In the genomic region with DNA sequence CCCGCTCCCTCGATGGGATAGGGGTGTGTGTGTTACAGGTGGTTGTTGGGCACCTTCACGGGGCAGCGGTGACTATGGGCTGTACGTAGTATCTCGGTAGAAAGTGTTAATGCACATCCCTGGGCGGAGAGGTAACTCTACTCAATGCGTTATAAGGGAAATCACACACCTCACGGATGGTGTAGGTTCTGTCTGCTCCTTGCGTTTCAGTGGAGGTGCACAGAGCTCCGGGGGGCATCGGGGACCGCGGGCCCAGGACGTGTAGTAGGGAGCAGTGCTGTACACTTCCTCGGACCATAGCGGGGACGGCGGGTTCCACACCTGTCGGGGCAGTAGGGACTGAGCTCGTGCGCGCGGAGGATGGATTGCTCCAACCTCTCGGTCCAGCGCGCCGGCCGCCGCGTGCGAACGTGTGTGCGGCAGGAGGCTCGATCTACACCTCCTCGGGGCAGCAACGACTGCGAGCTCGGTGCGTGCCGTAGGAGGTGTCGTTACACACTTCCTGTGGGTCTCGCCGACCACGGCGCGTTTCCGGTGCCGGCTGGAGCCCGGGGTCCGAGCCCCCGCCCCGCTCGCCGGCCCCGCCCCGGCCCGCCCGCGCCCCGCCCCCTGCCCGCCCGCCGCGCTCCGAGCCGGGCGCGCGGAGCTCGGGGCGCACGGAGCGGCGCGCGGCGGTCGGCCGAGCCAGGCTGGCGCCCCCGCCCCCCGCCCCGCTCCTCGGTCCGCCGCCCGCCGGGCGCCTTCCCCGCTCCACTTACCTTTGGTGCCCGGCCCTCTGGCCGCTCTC, we compare ENCODE assay signal across 1 cellular context.
A peak's percentile ranks its signal among the peaks of the same experiment; 100 is the strongest.
TF ChIP-seq lines count a peak whose summit lies in the region.

A gene with protein sequence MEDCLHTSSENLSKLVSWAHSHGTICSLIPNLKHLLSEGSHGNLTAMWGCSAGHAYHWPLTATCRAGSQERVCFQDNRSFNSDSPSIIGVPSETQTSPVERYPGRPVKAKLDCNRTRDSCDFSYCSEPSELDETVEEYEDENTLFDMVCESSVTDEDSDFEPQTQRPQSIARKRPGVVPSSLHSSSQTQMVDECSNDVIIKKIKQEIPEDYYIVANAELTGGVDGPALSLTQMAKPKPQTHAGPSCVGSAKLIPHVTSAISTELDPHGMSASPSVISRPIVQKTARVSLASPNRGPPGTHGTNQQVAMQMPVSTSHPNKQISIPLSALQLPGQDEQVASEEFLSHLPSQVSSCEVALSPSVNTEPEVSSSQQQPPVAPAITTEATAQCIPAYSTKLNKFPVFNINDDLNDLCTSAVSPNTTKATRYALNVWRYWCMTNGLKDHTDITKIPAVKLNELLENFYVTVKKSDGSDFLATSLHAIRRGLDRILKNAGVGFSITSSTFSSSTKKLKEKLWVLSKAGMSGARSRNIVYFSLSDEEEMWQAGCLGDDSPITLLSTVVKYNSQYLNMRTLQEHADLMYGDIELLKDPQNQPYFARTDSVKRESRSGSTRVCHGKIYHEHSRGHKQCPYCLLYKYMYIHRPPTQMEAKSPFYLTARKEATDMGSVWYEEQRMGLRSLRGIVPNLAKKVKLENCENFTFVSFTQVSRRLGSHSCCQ (plus strand): TSS at position 607 of the 787 bp plus-strand sequence. CDS start 87,254 bp downstream, outside the sequence.

TF ChIP-seq in HepG2, 621 proteins besides CTCF, POLR2A, EP300 and RAD21 (continued from another document and continues in another):
- TF ChIP-seq, protein P1, sequence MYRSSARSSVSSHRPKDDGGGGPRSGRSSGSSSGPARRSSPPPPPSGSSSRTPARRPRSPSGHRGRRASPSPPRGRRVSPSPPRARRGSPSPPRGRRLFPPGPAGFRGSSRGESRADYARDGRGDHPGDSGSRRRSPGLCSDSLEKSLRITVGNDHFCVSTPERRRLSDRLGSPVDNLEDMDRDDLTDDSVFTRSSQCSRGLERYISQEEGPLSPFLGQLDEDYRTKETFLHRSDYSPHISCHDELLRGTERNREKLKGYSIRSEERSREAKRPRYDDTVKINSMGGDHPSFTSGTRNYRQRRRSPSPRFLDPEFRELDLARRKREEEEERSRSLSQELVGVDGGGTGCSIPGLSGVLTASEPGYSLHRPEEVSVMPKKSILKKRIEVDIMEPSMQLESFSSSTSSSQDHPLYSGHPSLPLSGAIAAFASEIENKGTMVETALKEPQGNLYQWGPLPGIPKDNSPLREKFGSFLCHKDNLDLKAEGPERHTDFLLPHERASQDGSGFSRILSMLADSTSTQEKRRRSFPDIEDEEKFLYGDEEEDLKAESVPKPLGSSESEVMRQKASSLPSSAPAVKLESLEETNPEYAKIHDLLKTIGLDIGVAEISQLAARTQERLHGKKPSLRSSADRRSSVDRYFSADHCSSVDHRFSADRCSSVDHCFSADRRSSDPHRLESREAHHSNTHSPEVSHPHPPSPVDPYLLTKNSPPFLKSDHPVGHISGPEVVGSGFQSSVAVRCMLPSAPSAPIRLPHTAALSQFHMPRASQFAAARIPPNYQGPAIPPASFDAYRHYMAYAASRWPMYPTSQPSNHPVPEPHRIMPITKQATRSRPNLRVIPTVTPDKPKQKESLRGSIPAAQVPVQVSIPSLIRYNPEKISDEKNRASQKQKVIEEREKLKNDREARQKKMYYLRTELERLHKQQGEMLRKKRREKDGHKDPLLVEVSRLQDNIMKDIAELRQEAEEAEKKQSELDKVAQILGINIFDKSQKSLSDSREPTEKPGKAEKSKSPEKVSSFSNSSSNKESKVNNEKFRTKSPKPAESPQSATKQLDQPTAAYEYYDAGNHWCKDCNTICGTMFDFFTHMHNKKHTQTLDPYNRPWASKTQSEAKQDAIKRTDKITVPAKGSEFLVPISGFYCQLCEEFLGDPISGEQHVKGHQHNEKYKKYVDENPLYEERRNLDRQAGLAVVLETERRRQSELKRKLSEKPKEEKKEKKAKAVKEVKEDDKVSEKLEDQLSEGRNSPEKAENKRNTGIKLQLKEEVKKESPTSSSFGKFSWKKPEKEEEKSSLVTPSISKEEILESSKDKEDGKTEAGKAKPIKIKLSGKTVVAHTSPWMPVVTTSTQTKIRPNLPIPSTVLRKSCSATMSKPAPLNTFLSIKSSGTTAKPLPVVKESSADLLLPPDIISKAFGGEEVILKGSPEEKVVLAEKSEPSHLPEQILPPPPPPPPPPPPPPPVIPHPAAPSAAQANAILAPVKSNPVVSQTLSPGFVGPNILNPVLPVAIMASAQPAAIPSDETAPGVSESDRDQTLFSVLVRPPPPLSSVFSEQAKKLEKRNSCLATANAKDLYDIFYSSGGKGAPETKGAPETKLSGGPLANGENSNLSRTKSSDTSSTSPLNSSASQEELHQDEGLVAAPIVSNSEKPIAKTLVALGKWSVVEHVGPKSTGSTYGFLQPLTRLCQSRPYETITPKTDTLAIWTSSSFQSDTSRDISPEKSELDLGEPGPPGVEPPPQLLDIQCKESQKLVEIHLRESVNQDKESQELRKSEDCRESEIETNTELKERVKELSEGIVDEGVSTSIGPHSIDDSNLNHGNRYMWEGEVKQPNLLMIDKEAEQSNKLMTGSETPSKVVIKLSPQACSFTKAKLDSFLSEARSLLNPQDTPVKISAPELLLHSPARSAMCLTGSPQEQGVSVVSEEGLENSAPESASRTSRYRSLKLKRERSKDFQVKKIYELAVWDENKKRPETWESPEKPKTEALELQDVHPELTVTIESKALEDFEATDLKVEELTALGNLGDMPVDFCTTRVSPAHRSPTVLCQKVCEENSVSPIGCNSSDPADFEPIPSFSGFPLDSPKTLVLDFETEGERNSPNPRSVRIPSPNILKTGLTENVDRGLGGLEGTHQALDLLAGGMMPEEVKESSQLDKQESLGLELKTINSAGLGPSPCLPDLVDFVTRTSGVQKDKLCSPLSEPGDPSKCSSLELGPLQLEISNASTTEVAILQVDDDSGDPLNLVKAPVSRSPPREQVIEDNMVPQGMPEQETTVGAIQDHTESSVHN (CRISPR knock-in tag; IDR thresholded peaks at IDR 0.05): peak; percentile 52; the same call in 1 of the 2 replicates
- TF ChIP-seq, protein P2, sequence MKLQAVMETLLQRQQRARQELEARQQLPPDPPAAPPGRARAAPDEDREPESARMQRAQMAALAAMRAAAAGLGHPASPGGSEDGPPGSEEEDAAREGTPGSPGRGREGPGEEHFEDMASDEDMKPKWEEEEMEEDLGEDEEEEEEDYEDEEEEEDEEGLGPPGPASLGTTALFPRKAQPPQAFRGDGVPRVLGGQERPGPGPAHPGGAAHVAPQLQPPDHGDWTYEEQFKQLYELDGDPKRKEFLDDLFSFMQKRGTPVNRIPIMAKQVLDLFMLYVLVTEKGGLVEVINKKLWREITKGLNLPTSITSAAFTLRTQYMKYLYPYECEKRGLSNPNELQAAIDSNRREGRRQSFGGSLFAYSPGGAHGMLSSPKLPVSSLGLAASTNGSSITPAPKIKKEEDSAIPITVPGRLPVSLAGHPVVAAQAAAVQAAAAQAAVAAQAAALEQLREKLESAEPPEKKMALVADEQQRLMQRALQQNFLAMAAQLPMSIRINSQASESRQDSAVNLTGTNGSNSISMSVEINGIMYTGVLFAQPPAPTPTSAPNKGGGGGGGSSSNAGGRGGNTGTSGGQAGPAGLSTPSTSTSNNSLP (IDR thresholded peaks at IDR 0.05; ENCODE audit: low read depth, low read length): no peak
- peak; percentile 72; the same call in 1 of the 2 replicates for TF ChIP-seq PRMT3 (CRISPR knock-in tag; IDR thresholded peaks at IDR 0.05; ENCODE audit: borderline replicate concordance, low read depth)
- TF ChIP-seq ISL2 (CRISPR knock-in tag; IDR thresholded peaks at IDR 0.05): no peak
- peak; percentile 93 for TF ChIP-seq POLR2G (IDR thresholded peaks at IDR 0.05; ENCODE audit: low read depth, low read length)
- TF ChIP-seq ZNF160 (CRISPR knock-in tag; IDR thresholded peaks at IDR 0.05): peak; percentile 59; the same call in 1 of the 2 replicates
- TF ChIP-seq HMGA1 (CRISPR knock-in tag; conservative IDR thresholded peaks at IDR 0.05): no peak
- no peak for TF ChIP-seq ZNF282 (IDR thresholded peaks at IDR 0.05; ENCODE audit: partially characterized antibody)
- TF ChIP-seq ZBTB21 (CRISPR knock-in tag; IDR thresholded peaks at IDR 0.05): peak; percentile 81
- TF ChIP-seq, protein P3, sequence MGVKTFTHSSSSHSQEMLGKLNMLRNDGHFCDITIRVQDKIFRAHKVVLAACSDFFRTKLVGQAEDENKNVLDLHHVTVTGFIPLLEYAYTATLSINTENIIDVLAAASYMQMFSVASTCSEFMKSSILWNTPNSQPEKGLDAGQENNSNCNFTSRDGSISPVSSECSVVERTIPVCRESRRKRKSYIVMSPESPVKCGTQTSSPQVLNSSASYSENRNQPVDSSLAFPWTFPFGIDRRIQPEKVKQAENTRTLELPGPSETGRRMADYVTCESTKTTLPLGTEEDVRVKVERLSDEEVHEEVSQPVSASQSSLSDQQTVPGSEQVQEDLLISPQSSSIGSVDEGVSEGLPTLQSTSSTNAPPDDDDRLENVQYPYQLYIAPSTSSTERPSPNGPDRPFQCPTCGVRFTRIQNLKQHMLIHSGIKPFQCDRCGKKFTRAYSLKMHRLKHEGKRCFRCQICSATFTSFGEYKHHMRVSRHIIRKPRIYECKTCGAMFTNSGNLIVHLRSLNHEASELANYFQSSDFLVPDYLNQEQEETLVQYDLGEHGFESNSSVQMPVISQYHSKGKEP (CRISPR knock-in tag; IDR thresholded peaks at IDR 0.05): peak; percentile 80; the same call in 1 of the 2 replicates
- TF ChIP-seq JUN (CRISPR knock-in tag; IDR thresholded peaks at IDR 0.05): no peak; the same call in 1 of the 2 replicates
- TF ChIP-seq FIP1L1 (IDR thresholded peaks at IDR 0.05; ENCODE audit: borderline replicate concordance, insufficient read depth, low read depth, low read length): no peak
- TF ChIP-seq PTBP1 (IDR thresholded peaks at IDR 0.05; ENCODE audit: low read depth, low read length, poor library complexity, severe bottlenecking): no peak
- TF ChIP-seq, protein P4, sequence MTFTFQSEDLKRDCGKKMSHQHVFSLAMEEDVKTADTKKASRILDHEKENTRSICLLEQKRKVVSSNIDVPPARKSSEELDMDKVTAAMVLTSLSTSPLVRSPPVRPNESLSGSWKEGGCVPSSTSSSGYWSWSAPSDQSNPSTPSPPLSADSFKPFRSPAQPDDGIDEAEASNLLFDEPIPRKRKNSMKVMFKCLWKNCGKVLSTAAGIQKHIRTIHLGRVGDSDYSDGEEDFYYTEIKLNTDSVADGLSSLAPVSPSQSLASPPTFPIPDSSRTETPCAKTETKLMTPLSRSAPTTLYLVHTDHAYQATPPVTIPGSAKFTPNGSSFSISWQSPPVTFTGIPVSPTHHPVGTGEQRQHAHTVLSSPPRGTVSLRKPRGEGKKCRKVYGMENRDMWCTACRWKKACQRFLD (CRISPR knock-in tag; IDR thresholded peaks at IDR 0.05; ENCODE audit: borderline replicate concordance): peak; percentile 73; the same call in 1 of the 2 replicates
- no peak for TF ChIP-seq ZNF44 (CRISPR knock-in tag; IDR thresholded peaks at IDR 0.05)
- peak; percentile 90 for TF ChIP-seq RBFOX2 (IDR thresholded peaks at IDR 0.05; ENCODE audit: low read depth, low read length)
- TF ChIP-seq, protein P5, sequence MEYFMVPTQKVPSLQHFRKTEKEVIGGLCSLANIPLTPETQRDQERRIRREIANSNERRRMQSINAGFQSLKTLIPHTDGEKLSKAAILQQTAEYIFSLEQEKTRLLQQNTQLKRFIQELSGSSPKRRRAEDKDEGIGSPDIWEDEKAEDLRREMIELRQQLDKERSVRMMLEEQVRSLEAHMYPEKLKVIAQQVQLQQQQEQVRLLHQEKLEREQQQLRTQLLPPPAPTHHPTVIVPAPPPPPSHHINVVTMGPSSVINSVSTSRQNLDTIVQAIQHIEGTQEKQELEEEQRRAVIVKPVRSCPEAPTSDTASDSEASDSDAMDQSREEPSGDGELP (IDR thresholded peaks at IDR 0.05; ENCODE audit: borderline replicate concordance, low read depth): no peak
- TF ChIP-seq BHLHE40 (IDR thresholded peaks at IDR 0.05; ENCODE audit: low read length): peak; percentile 61
- no peak for TF ChIP-seq FOXJ3 (CRISPR knock-in tag; IDR thresholded peaks at IDR 0.05; ENCODE audit: borderline replicate concordance)
- peak; percentile 91 for TF ChIP-seq ZNF274 (CRISPR knock-in tag; IDR thresholded peaks at IDR 0.05)
- peak; percentile 80; the same call in 1 of the 2 replicates for TF ChIP-seq ZNF879 (CRISPR knock-in tag; IDR thresholded peaks at IDR 0.05)
- TF ChIP-seq SPEN (CRISPR knock-in tag; IDR thresholded peaks at IDR 0.05; ENCODE audit: low read depth): peak; percentile 92
- TF ChIP-seq ZNF496 (CRISPR knock-in tag; IDR thresholded peaks at IDR 0.05; ENCODE audit: insufficient replicate concordance): no peak
- peak; percentile 66; the same call in 1 of the 2 replicates for TF ChIP-seq NFKBIZ (CRISPR knock-in tag; IDR thresholded peaks at IDR 0.05)
- no peak; the same call in 1 of the 2 replicates for TF ChIP-seq CREM (IDR thresholded peaks at IDR 0.05)
- no peak for TF ChIP-seq CREM (CRISPR knock-in tag; IDR thresholded peaks at IDR 0.05)
- no peak for TF ChIP-seq SIX1 (CRISPR knock-in tag; IDR thresholded peaks at IDR 0.05; ENCODE audit: borderline replicate concordance)
- TF ChIP-seq, protein P6, sequence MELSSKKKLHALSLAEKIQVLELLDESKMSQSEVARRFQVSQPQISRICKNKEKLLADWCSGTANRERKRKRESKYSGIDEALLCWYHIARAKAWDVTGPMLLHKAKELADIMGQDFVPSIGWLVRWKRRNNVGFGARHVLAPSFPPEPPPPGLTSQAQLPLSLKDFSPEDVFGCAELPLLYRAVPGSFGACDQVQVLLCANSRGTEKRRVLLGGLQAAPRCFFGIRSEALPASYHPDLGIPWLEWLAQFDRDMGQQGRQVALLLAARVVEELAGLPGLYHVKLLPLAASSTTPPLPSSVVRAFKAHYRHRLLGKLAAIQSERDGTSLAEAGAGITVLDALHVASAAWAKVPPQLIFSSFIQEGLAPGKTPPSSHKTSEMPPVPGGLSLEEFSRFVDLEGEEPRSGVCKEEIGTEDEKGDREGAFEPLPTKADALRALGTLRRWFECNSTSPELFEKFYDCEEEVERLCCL (CRISPR knock-in tag; IDR thresholded peaks at IDR 0.05; ENCODE audit: borderline replicate concordance): peak; percentile 78; the same call in 1 of the 2 replicates
- TF ChIP-seq REPIN1 (CRISPR knock-in tag; IDR thresholded peaks at IDR 0.05; ENCODE audit: borderline replicate concordance, low read depth): peak; percentile 74
- TF ChIP-seq ZNF773 (CRISPR knock-in tag; IDR thresholded peaks at IDR 0.05; ENCODE audit: borderline replicate concordance): peak; percentile 79
- no peak for TF ChIP-seq ARID2 (CRISPR knock-in tag; IDR thresholded peaks at IDR 0.05; ENCODE audit: borderline replicate concordance)
- TF ChIP-seq ZNF567 (CRISPR knock-in tag; IDR thresholded peaks at IDR 0.05; ENCODE audit: borderline replicate concordance): peak; percentile 78; the same call in 1 of the 2 replicates
- TF ChIP-seq PAF1 (CRISPR knock-in tag; IDR thresholded peaks at IDR 0.05): no peak
- no peak for TF ChIP-seq ZNF816 (CRISPR knock-in tag; IDR thresholded peaks at IDR 0.05; ENCODE audit: borderline replicate concordance)
